In genomic region chr9:121855476-121855875, GRCh38 we compare ENCODE assay signal across 23 cellular contexts.
"Had no signal": no experiment of that assay in that cellular context is flagged by ENCODE, and none has a peak within 500 bp of the region (broad histone marks: within the 10 kb centered on the region; RNA-seq: fewer than 3 reads in every experiment).

No MANE protein-coding gene starts in this region.

- DNase-seq: hippocampal formation; kidney; left colon; left lung; lower lobe of right lung; mammary epithelial cell; midbrain; mucosa of descending colon; naive thymus-derived CD4-positive, alpha-beta T cell; pancreas; posterior cingulate gyrus; retina; right cardiac atrium; stimulated activated CD4-positive, alpha-beta T cell treated with anti-CD3 and anti-CD28 coated beads, Interleukin-1b, Interleukin-23, amount 100 ng/mL, for 48 hours; stimulated activated CD4-positive, alpha-beta T cell treated with anti-CD3 and anti-CD28 coated beads, Interleukin-2, amount 100 ng/mL, for 48 hours; stimulated activated CD4-positive, alpha-beta T cell treated with anti-CD3 and anti-CD28 coated beads, Interleukin-4, amount 100 ng/mL, for 4 hours; stimulated activated CD8-positive, alpha-beta memory T cell treated with anti-CD3 and anti-CD28 coated beads, Interleukin-4, amount 100 ng/mL, for 48 hours; stimulated activated naive CD4-positive, alpha-beta T cell treated with Interleukin-2 at 50 U/mL for 16 hours; stimulated activated naive CD8-positive, alpha-beta T cell treated with anti-CD3 and anti-CD28 coated beads, Interleukin-15, amount 100 ng/mL, for 72 hours; substantia nigra; upper lobe of left lung had no signal

- ATAC-seq: left colon; left lung; lower lobe of right lung; mucosa of descending colon; naive thymus-derived CD4-positive, alpha-beta T cell; natural killer cell treated with Interleukin-12 subunit alpha and Interleukin-12 subunit beta and Interleukin-15 and Interleukin-18, amount 100 ng/mL, for 72 hours; pancreas; right cardiac atrium; stimulated activated memory B cell treated with anti-CD40 and anti-IgM and Interleukin-4, amounts not matched to agents 10 μg/mL and 1 μg/mL and 100 μg/mL, for 72 hours; stimulated activated naive CD8-positive, alpha-beta T cell treated with anti-CD3 and anti-CD28 coated beads, Interleukin-15, amount 100 ng/mL, for 72 hours had no signal
